9 cellular contexts compared by ENCODE assay signal in genomic region chr7:55019691-55020480, GRCh38. TPM values are rescaled to one million over a fixed set of nuclear protein-coding genes. Genes with fewer than 3 reads are reported as not detected.
DNase-seq lines count a peak whose midpoint lies in the region; ATAC-seq and TF ChIP-seq lines count a peak whose summit lies in the region.
"Had no signal": no experiment of that assay in that cellular context is flagged by ENCODE, and none has a peak within 500 bp of the region (broad histone marks: within the 10 kb centered on the region; RNA-seq: fewer than 3 reads in every experiment).

No MANE protein-coding gene starts in this region.

- intact Hi-C loops in left ventricle myocardium inferior (cut with micrococcal nuclease) (loop anchor here (10.0 kb wide), 2 partner anchors 175 to 235 kb away; no protein-coding TSS in a partner anchor), sciatic nerve (cut with DNase I) (no loop called here), OCI-LY7 (cut with micrococcal nuclease; ENCODE audit: unreplicated experiment) (no loop called here)

- H3K9me3 ChIP-seq in left ventricle myocardium inferior (replicated peaks) (no peaks in the 10 kb centered on the region), OCI-LY7 (ENCODE audit: low read length) (no peaks in the 10 kb centered on the region)

- H2AFZ ChIP-seq in OCI-LY7 (ENCODE audit: low read length), result no peak overlapping the region

- POLR2A ChIA-PET in OCI-LY7 (lab: Charles Lee), result no interaction called here

- no TSS peak for BruUV-seq in OCI-LY7 (replicated peaks; lab: Mats Ljungman, UMichigan)

- H3K36me3 ChIP-seq in left ventricle myocardium inferior (no peaks in the 10 kb centered on the region), OCI-LY7 (ENCODE audit: insufficient read depth, low read length) (no peaks in the 10 kb centered on the region)

- H3K4me1 ChIP-seq in left ventricle myocardium inferior (peaks cover 31% of the 10 kb centered on the region), OCI-LY7 (ENCODE audit: insufficient read depth, low read length, poor library complexity, severe bottlenecking) (no peaks in the 10 kb centered on the region)

- CTCF ChIA-PET in OCI-LY7 (lab: Charles Lee; ENCODE audit: unreplicated experiment), result no interaction called here

- peaks cover 48% of the 10 kb centered on the region for H3K27me3 ChIP-seq in left ventricle myocardium inferior (ENCODE audit: low read depth)

- peak; percentile 24 for DNase-seq in left ventricle myocardium inferior
- DNase-seq in sciatic nerve (ENCODE audit: low spot score), result no peak
- DNase-seq in NCI-H187 treated with DMSO at 0.1 percent for 48 hours (lab: John Stamatoyannopoulos, UW), result no peak
- DNase-seq in activated CD4-positive, alpha-beta T cell treated with anti-CD3 and anti-CD28 coated beads for 1 hour, result no peak
- no peak for DNase-seq in OCI-LY7 (ENCODE audit: low spot score)
- no peak for DNase-seq in globus pallidus (ENCODE audit: low spot score)

- no peaks in the 10 kb centered on the region for H4K20me1 ChIP-seq in OCI-LY7 (ENCODE audit: insufficient read depth, low read length)

- TF ChIP-seq CTCF in left ventricle myocardium inferior (IDR thresholded peaks at IDR 0.05; ENCODE audit: borderline replicate concordance) (no peak), OCI-LY7 (conservative IDR thresholded peaks at IDR 0.05; ENCODE audit: low read length) (no peak)

- H3K4me3 ChIP-seq in GM08714 (ENCODE audit: low read length) (peak overlapping the region; percentile 39; the same call in 1 of the 2 replicates), left ventricle myocardium inferior (peak overlapping the region; percentile 85), OCI-LY7 (ENCODE audit: low read depth, low read length, poor library complexity, severe bottlenecking) (no peak overlapping the region)

- H3K4me2 ChIP-seq in OCI-LY7 (ENCODE audit: low read length), result no peak overlapping the region

- H3K9me2 ChIP-seq in OCI-LY7 (ENCODE audit: insufficient read depth, low read length), result no peaks in the 10 kb centered on the region

- ATAC-seq in SK-N-SH treated with all-trans-retinoic acid at 6 μM for 48 hours, result peak; percentile 44
- ATAC-seq in sciatic nerve, result peak; percentile 5

- H3K79me2 ChIP-seq in OCI-LY7 (ENCODE audit: insufficient read depth, low read depth, low read length), result no peaks in the 10 kb centered on the region

- H3K27ac ChIP-seq in left ventricle myocardium inferior (replicated peaks) (peak overlapping the region; percentile 96), OCI-LY7 (ENCODE audit: low read depth, low read length, poor library complexity, severe bottlenecking) (no peak overlapping the region)

TF ChIP-seq in SK-N-SH treated with all-trans-retinoic acid at 6 μM for 48 hours, 23 proteins besides CTCF, POLR2A, EP300 and RAD21:
- TF ChIP-seq ZFP3 (CRISPR knock-in tag; IDR thresholded peaks at IDR 0.05) (0 out of 2 replicates have a peak, but pooled peaks have one; percentile 23), TOX (CRISPR knock-in tag; IDR thresholded peaks at IDR 0.05; ENCODE audit: borderline replicate concordance) (no peak)

RNA-seq across cellular contexts. Expression of gene EGFR, which starts 1.1 kb away (rescaled TPM):
- total RNA-seq in left ventricle myocardium inferior (6.1 TPM), sciatic nerve (125 TPM), OCI-LY7 (2022) (0.15 and 0.27 TPM in 2 replicates)
- 0.18 TPM in 1 of 2 replicates, not detected in the other for total RNA-seq in OCI-LY7 (2014; rRNA removed; shearing (Covaris generic))
- total RNA-seq: activated naive CD4-positive, alpha-beta T cell treated with anti-CD3 and anti-CD28 coated beads, Interleukin-2, amount 50 U/mL, for 72 hours had no signal

Comparison
In these comparisons a context has a peak if more than half of its experiments do, and no peak if none do; other contexts are left out.
1. RNA of gene EGFR, which starts 1.1 kb away (total RNA-seq): 125 TPM in sciatic nerve (single experiment); 6.1 TPM in left ventricle myocardium inferior (single experiment) and 0.15 to 0.27 TPM in OCI-LY7; every median in the first group is over 10 times any median in the second.